Comparison of ENCODE assay signal across 22 cellular contexts in the genomic region with DNA sequence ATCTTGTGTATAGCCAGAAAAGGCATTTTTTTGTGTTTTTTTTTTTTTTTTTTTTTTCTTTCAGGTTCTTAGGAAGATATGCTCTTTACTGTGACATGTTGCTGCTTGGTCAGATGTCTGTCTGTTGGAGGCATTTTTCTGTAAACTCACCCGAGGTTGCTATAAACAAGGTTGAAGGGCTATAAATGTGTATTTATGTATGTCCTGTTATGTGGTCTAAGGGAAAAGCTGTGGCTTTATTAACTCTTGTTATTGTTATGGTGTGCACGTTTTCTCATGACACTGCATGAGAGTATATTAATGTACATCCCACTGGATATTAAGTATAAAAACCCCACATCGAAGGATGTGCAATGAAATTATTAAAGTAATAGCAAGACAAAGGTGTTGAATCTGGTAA.
DNase-seq lines count a peak whose midpoint lies in the region; FAIRE-seq and TF ChIP-seq lines count a peak whose summit lies in the region.
"Had no signal": no experiment of that assay in that cellular context is flagged by ENCODE, and none has a peak within 500 bp of the region (broad histone marks: within the 10 kb centered on the region; RNA-seq: fewer than 3 reads in every experiment).

No MANE protein-coding gene starts in this region.

- TF ChIP-seq CTCF in OCI-LY3 (IDR thresholded peaks at IDR 0.05; ENCODE audit: low read depth, low read length) (no peak), endothelial cell (IDR thresholded peaks at IDR 0.05; ENCODE audit: unreplicated experiment) (no peak), spleen (IDR thresholded peaks at IDR 0.05 in 8 of 11, conservative IDR thresholded peaks at IDR 0.05 in 3 of 11) (no peak), tibial nerve (IDR thresholded peaks at IDR 0.05) (no peak), CD14-positive monocyte (IDR thresholded peaks at IDR 0.05) (no peak)

- H3K4me1 Mint-ChIP-seq in endothelial cell (ENCODE audit: unreplicated experiment) = peaks cover 56% of the 10 kb centered on the region
- peaks cover 4% of the 10 kb centered on the region for H3K4me1 Mint-ChIP-seq in CD14-positive monocyte
- H3K4me1 Mint-ChIP-seq: immature natural killer cell had no signal

- H3K4me3 Mint-ChIP-seq in endothelial cell (ENCODE audit: unreplicated experiment) (no peak overlapping the region), CD14-positive monocyte (no peak overlapping the region)
- H3K4me3 Mint-ChIP-seq: immature natural killer cell; natural killer cell treated with Interleukin-12 subunit alpha and Interleukin-12 subunit beta and Interleukin-15 and Interleukin-18, amount 100 ng/mL, for 72 hours; T-helper 2 cell treated with Interferon-gamma antibody and Interleukin-4, amounts not matched to agents 5 μg/mL and 100 μg/mL, for 36 hours had no signal

- H3K27ac Mint-ChIP-seq in endothelial cell (ENCODE audit: unreplicated experiment) = peak overlapping the region; percentile 95
- H3K27ac Mint-ChIP-seq in CD14-positive monocyte = peak overlapping the region in 1 of 7 donors; percentile 44
- H3K27ac Mint-ChIP-seq: immature natural killer cell; natural killer cell treated with Interleukin-12 subunit alpha and Interleukin-12 subunit beta and Interleukin-15 and Interleukin-18, amount 100 ng/mL, for 72 hours; T-helper 2 cell treated with Interferon-gamma antibody and Interleukin-4, amounts not matched to agents 5 μg/mL and 100 μg/mL, for 36 hours had no signal

- no peak for TF ChIP-seq EP300 in tibial nerve (IDR thresholded peaks at IDR 0.05)

- H3K4me1 ChIP-seq in OCI-LY3 (ENCODE audit: low read length) (peaks cover 94% of the 10 kb centered on the region), spleen (peaks cover 14 to 67% (median 40%) of the 10 kb centered on the region in 6 donors), tibial nerve (peaks cover 0 to 42% (median 10%) of the 10 kb centered on the region in 4 donors)

- 54 to 71% (median 65%) methylated on average over 3 of the region's 3 CpGs for WGBS in spleen, 5 donors
- 62 to 68% methylated on average over 3 of the region's 3 CpGs for WGBS in tibial nerve, 2 donors

- peak; percentile 75 for FAIRE-seq in GM12891 (lab: Jason Lieb, UNC)

- H3K27ac ChIP-seq in OCI-LY3 (ENCODE audit: low read length) (peak overlapping the region; percentile 89), spleen (peak overlapping the region; percentile 68 to 88 (median 84)), tibial nerve (peak overlapping the region in 1 of 4 donors; percentile 20)
- H3K27ac ChIP-seq: SJSA1 had no signal

- H3K36me3 ChIP-seq in OCI-LY3 (replicated peaks; ENCODE audit: low read depth, low read length) = peaks cover 39% of the 10 kb centered on the region
- H3K36me3 ChIP-seq in spleen = peaks cover 0 to 18% (median 3%) of the 10 kb centered on the region in 6 donors
- H3K36me3 ChIP-seq in tibial nerve = peaks cover 0 to 58% (median 0%) of the 10 kb centered on the region in 3 donors
- H3K36me3 ChIP-seq: upper lobe of right lung had no signal

- peak overlapping the region; percentile 57 for H3K4me2 ChIP-seq in OCI-LY3 (ENCODE audit: low read length)

- H3K36me3 Mint-ChIP-seq in endothelial cell (ENCODE audit: low read depth, unreplicated experiment) (peaks cover 41% of the 10 kb centered on the region), CD14-positive monocyte (peaks cover 0 to 15% of the 10 kb centered on the region in 2 donors)
- H3K36me3 Mint-ChIP-seq: immature natural killer cell; natural killer cell treated with Interleukin-12 subunit alpha and Interleukin-12 subunit beta and Interleukin-15 and Interleukin-18, amount 100 ng/mL, for 72 hours had no signal

- H2AFZ ChIP-seq in OCI-LY3 (ENCODE audit: low read depth, low read length) = no peak overlapping the region

- TF ChIP-seq POLR2A in GM12891 (IDR thresholded peaks at IDR 0.05; ENCODE audit: low read depth, low read length) (no peak), spleen (IDR thresholded peaks at IDR 0.05) (no peak), tibial nerve (IDR thresholded peaks at IDR 0.05) (no peak)

- intact Hi-C loops in spleen (cut with DNase I; ENCODE audit: low total_unique reads) = no loop called here
- intact Hi-C loops in CD14-positive monocyte (cut with micrococcal nuclease) = no loop called here

- H3K9me3 ChIP-seq in OCI-LY3 (ENCODE audit: insufficient read depth, low read length) (no peaks in the 10 kb centered on the region), spleen (no peaks in the 10 kb centered on the region), tibial nerve (no peaks in the 10 kb centered on the region)
- H3K9me3 ChIP-seq: adrenal gland, heart left ventricle, psoas muscle, SJSA1, upper lobe of right lung had no signal

- H3K27me3 ChIP-seq in OCI-LY3 (ENCODE audit: low read depth, low read length) (no peaks in the 10 kb centered on the region), spleen (replicated peaks in 1 of 7) (no peaks in the 10 kb centered on the region), tibial nerve (no peaks in the 10 kb centered on the region)
- H3K27me3 ChIP-seq: adrenal gland, heart left ventricle, SJSA1, upper lobe of right lung had no signal

- H3K9ac ChIP-seq in OCI-LY3 (ENCODE audit: low read length) = peak overlapping the region; percentile 86

- no peaks in the 10 kb centered on the region for H4K20me1 ChIP-seq in OCI-LY3 (ENCODE audit: insufficient read depth, low read length)

- H3K9me3 Mint-ChIP-seq in endothelial cell (ENCODE audit: unreplicated experiment) = no peaks in the 10 kb centered on the region
- H3K9me3 Mint-ChIP-seq in CD14-positive monocyte = no peaks in the 10 kb centered on the region
- H3K9me3 Mint-ChIP-seq: immature natural killer cell; natural killer cell treated with Interleukin-12 subunit alpha and Interleukin-12 subunit beta and Interleukin-15 and Interleukin-18, amount 100 ng/mL, for 72 hours; T-helper 2 cell treated with Interferon-gamma antibody and Interleukin-4, amounts not matched to agents 5 μg/mL and 100 μg/mL, for 36 hours had no signal

- H3K4me3 ChIP-seq in OCI-LY3 (ENCODE audit: low read length) = peak overlapping the region; percentile 28
- H3K4me3 ChIP-seq in spleen = no peak overlapping the region
- no peak overlapping the region for H3K4me3 ChIP-seq in tibial nerve
- H3K4me3 ChIP-seq: adrenal gland, heart left ventricle, psoas muscle, SJSA1, upper lobe of right lung had no signal

- H3K27me3 Mint-ChIP-seq in endothelial cell (ENCODE audit: unreplicated experiment) (peaks cover 8% of the 10 kb centered on the region), CD14-positive monocyte (ENCODE audit: low read depth in 3 of 3) (peaks cover 0 to 3% (median 1%) of the 10 kb centered on the region in 3 donors)

- H3K79me2 ChIP-seq in OCI-LY3 (ENCODE audit: low read length) = peaks cover 63% of the 10 kb centered on the region

- DNase-seq in GM12891 (ENCODE audit: insufficient read length, low spot score) = no peak
- DNase-seq in endothelial cell (ENCODE audit: low spot score) = no peak
- no peak for DNase-seq in spleen
- DNase-seq in SHP77 (lab: John Stamatoyannopoulos, UW) = no peak
- DNase-seq in tibial nerve (ENCODE audit: low spot score in 2 of 2) = no peak
- no peak for DNase-seq in effector CD4-positive, alpha-beta T cell
- no peak for DNase-seq in CD14-positive monocyte (ENCODE audit: low spot score)
- DNase-seq: adrenal gland; central memory CD4-positive, alpha-beta T cell; effector CD8-positive, alpha-beta T cell; HCEC 1CT; heart left ventricle; immature natural killer cell; KBM-7; mammary epithelial cell; NCI-H1105; psoas muscle; upper lobe of right lung had no signal

TF ChIP-seq in GM12891, 5 proteins besides CTCF, POLR2A, EP300 and RAD21:
- TF ChIP-seq POU2F2 (IDR thresholded peaks at IDR 0.05; ENCODE audit: low read depth, low read length) (no peak), SPI1 (IDR thresholded peaks at IDR 0.05; ENCODE audit: low read depth, low read length) (no peak)
